Comparison of ENCODE assay signal across 8 cellular contexts in the genomic region with DNA sequence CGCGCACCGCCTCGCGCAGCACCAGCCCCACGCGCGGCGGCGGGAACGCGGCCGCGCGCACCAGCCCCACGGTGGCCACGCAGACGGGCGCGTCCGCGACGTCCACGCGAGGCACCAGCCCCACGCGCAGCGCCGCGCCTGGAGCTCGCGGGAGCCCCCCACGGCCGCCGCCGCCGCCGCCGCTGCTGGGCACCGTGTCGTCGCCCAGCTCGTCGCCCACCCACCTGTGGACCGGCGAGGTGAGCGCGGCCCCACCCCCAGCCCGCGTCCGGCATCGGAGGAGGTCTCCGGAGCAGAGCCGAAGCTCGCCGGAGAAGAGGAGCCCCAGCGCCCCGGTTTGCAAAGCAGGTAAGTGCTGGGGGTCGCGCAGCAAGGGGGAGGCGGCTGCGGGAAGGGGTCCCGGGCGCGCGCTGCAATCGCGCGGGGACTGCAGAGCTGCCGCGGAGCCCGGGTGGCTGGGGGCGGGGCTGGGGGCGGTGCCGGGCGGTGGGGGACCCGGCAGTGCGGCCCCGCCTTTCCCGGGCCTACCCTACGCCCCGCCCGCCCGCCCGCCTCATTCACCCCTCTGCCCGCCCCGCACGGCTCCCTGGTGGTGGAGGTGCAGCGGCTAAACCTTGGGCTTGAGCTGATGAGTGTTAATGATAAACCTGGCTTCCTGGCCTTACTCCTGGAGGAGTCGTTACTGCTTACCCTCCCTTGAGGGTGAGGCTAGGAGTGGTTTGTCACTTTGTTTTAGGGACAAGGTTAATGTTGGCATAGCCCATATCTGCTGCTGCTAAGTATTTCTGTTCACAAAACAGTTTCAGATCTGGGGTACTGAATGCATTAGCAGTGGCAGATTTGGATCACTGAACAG. TPM values are rescaled to one million over a fixed set of nuclear protein-coding genes. Genes with fewer than 3 reads are reported as not detected.
DNase-seq lines count a peak whose midpoint lies in the region; ATAC-seq and TF ChIP-seq lines count a peak whose summit lies in the region.

No MANE protein-coding gene starts in this region.

- H3K27ac Mint-ChIP-seq in CD4-positive, alpha-beta memory T cell, result peak overlapping the region; percentile 77 to 96 (median 92)
- H3K27ac Mint-ChIP-seq in activated CD4-positive, alpha-beta memory T cell treated with anti-CD3 and anti-CD28 coated beads, Interleukin-2, amount 10 ng/mL, durations not matched to agents 7 days and 5 days, result peak overlapping the region; percentile 79

- no peak for TF ChIP-seq CTCF in lower lobe of right lung (IDR thresholded peaks at IDR 0.05)

- no peaks in the 10 kb centered on the region for H3K36me3 ChIP-seq in CD4-positive, alpha-beta memory T cell (ENCODE audit: insufficient read depth, low read length)
- H3K36me3 ChIP-seq in duodenal mucosa (ENCODE audit: control insufficient read depth in 1 of 2, insufficient read depth in 2 of 2, low read length in 2 of 2), result no peaks in the 10 kb centered on the region
- no peaks in the 10 kb centered on the region for H3K36me3 ChIP-seq in lower lobe of right lung

- H3K27me3 Mint-ChIP-seq in CD4-positive, alpha-beta memory T cell, result no peaks in the 10 kb centered on the region
- no peaks in the 10 kb centered on the region for H3K27me3 Mint-ChIP-seq in activated CD4-positive, alpha-beta memory T cell treated with anti-CD3 and anti-CD28 coated beads, Interleukin-2, amount 10 ng/mL, durations not matched to agents 7 days and 5 days

- no peaks in the 10 kb centered on the region for H3K27me3 ChIP-seq in CD4-positive, alpha-beta memory T cell (ENCODE audit: insufficient read depth, low read length)
- no peaks in the 10 kb centered on the region for H3K27me3 ChIP-seq in duodenal mucosa (ENCODE audit: control insufficient read depth in 1 of 2, insufficient read depth in 2 of 2, low read length in 2 of 2)
- H3K27me3 ChIP-seq in lower lobe of right lung (ENCODE audit: low read depth), result no peaks in the 10 kb centered on the region

- H3K4me3 ChIP-seq in CD4-positive, alpha-beta memory T cell (ENCODE audit: low read length in 2 of 2), result peak overlapping the region; percentile 59 to 64
- H3K4me3 ChIP-seq in duodenal mucosa (ENCODE audit: low read depth in 1 of 2, low read length in 2 of 2), result peak overlapping the region; percentile 57 to 83
- H3K4me3 ChIP-seq in lower lobe of right lung, result peak overlapping the region; percentile 96

- H3K36me3 Mint-ChIP-seq in CD4-positive, alpha-beta memory T cell, result peaks cover 0 to 12% of the 10 kb centered on the region in 2 donors
- no peaks in the 10 kb centered on the region for H3K36me3 Mint-ChIP-seq in activated CD4-positive, alpha-beta memory T cell treated with anti-CD3 and anti-CD28 coated beads, Interleukin-2, amount 10 ng/mL, durations not matched to agents 7 days and 5 days (ENCODE audit: low read depth)

- POLR2A ChIA-PET in CD4-positive, alpha-beta memory T cell (lab: Charles Lee; ENCODE audit: partially characterized antibody), result interaction anchor here (0.6 to 3.1 kb wide), 20 partner anchors 8 to 1771 kb away, joined by 3 to 56 read pairs (median 8); partner anchors contain the start of genes ABI2, CARF, CLK1 and ICA1L
- POLR2A ChIA-PET in activated CD4-positive, alpha-beta memory T cell treated with anti-CD3 and anti-CD28 coated beads, Interleukin-2, amount 10 ng/mL, durations not matched to agents 7 days and 5 days (lab: Charles Lee), result interaction anchor here (1.0 to 2.6 kb wide), 9 partner anchors 8 to 1236 kb away, joined by 3 to 20 read pairs (median 6); partner anchors contain the start of genes CYP20A1, ICA1L and NBEAL1

- no peaks in the 10 kb centered on the region for H3K9me3 Mint-ChIP-seq in CD4-positive, alpha-beta memory T cell
- no peaks in the 10 kb centered on the region for H3K9me3 Mint-ChIP-seq in activated CD4-positive, alpha-beta memory T cell treated with anti-CD3 and anti-CD28 coated beads, Interleukin-2, amount 10 ng/mL, durations not matched to agents 7 days and 5 days

- no peaks in the 10 kb centered on the region for H3K9me3 ChIP-seq in CD4-positive, alpha-beta memory T cell (ENCODE audit: control insufficient read depth in 1 of 2, low read length in 2 of 2)
- no peaks in the 10 kb centered on the region for H3K9me3 ChIP-seq in duodenal mucosa (ENCODE audit: control insufficient read depth in 1 of 2, low read length in 2 of 2)
- H3K9me3 ChIP-seq in lower lobe of right lung, result no peaks in the 10 kb centered on the region

- intact Hi-C loops in CD4-positive, alpha-beta memory T cell (cut with micrococcal nuclease), result loop anchor here (2.0 to 10.0 kb wide), 8 partner anchors 65 to 1773 kb away; partner anchors contain the start of genes ABI2, CLK1, ICA1L and NOP58
- intact Hi-C loops in lower lobe of right lung (cut with DNase I), result no loop called here

- H3K4me3 Mint-ChIP-seq in CD4-positive, alpha-beta memory T cell, result peak overlapping the region; percentile 85 to 98 (median 94)
- peak overlapping the region; percentile 92 for H3K4me3 Mint-ChIP-seq in activated CD4-positive, alpha-beta memory T cell treated with anti-CD3 and anti-CD28 coated beads, Interleukin-2, amount 10 ng/mL, durations not matched to agents 7 days and 5 days

- H3K9ac ChIP-seq in duodenal mucosa (ENCODE audit: low read depth in 1 of 2, low read length in 2 of 2), result peak overlapping the region; percentile 56 to 62

- CTCF ChIA-PET in CD4-positive, alpha-beta memory T cell (lab: Charles Lee; ENCODE audit: partially characterized antibody), result interaction anchor here (0.9 to 3.2 kb wide), 4 partner anchors 12 to 235 kb away, joined by 3 to 23 read pairs (median 4); no protein-coding TSS in a partner anchor
- CTCF ChIA-PET in activated CD4-positive, alpha-beta memory T cell treated with anti-CD3 and anti-CD28 coated beads, Interleukin-2, amount 10 ng/mL, durations not matched to agents 7 days and 5 days (lab: Charles Lee), result interaction anchor here (0.9 to 1.8 kb wide), 4 partner anchors 11 to 603 kb away, joined by 3 to 4 read pairs (median 4); partner anchors contain the start of gene CYP20A1

- peaks cover 58% of the 10 kb centered on the region for H3K4me1 ChIP-seq in CD4-positive, alpha-beta memory T cell (ENCODE audit: insufficient read depth, low read length)
- H3K4me1 ChIP-seq in duodenal mucosa (ENCODE audit: control insufficient read depth in 1 of 2, insufficient read depth in 2 of 2, low read length in 2 of 2) (peaks cover 11 to 13% of the 10 kb centered on the region in 2 donors), lower lobe of right lung (peaks cover 27% of the 10 kb centered on the region)

- ATAC-seq in GM19395 (IDR thresholded peaks at IDR 0.05; ENCODE audit: unreplicated experiment) (peak; percentile 70), HG03520 (IDR thresholded peaks at IDR 0.05; ENCODE audit: unreplicated experiment) (peak; percentile 56), lower lobe of right lung (peak; percentile 83 to 86)

- DNase-seq in CD4-positive, alpha-beta memory T cell, result peak; percentile 77 to 84 (median 78)
- DNase-seq in NCI-H69 (lab: John Stamatoyannopoulos, UW), result peak; percentile 88
- DNase-seq in activated CD4-positive, alpha-beta memory T cell treated with anti-CD3 and anti-CD28 coated beads, Interleukin-2, amount 10 ng/mL, durations not matched to agents 7 days and 5 days, result peak; percentile 84
- peak; percentile 87 for DNase-seq in lower lobe of right lung
- peak; percentile 61 to 88 (median 75) for DNase-seq in stimulated activated CD4-positive, alpha-beta T cell treated with anti-CD3 and anti-CD28 coated beads, TNF-alpha, amount 100 ng/mL, for 48 hours (ENCODE audit: low read depth in 3 of 3)

- H3K4me1 Mint-ChIP-seq in CD4-positive, alpha-beta memory T cell, result peaks cover 38 to 55% (median 48%) of the 10 kb centered on the region in 4 donors
- H3K4me1 Mint-ChIP-seq in activated CD4-positive, alpha-beta memory T cell treated with anti-CD3 and anti-CD28 coated beads, Interleukin-2, amount 10 ng/mL, durations not matched to agents 7 days and 5 days, result peaks cover 42% of the 10 kb centered on the region

- H3K27ac ChIP-seq in CD4-positive, alpha-beta memory T cell (ENCODE audit: low read depth, low read length), result peak overlapping the region; percentile 66
- H3K27ac ChIP-seq in duodenal mucosa (ENCODE audit: low read depth, low read length), result peak overlapping the region; percentile 92
- H3K27ac ChIP-seq in lower lobe of right lung, result peak overlapping the region; percentile 95

RNA-seq across cellular contexts. Expression of gene FAM117B, which starts 0.9 kb away (rescaled TPM):
- 10 to 100 TPM; 26.2 to 27.1 TPM for total RNA-seq in CD4-positive, alpha-beta memory T cell
- 10 to 100 TPM in 1 of 2 donors, 1 to 10 TPM in 1; 4.8 to 11.9 TPM for polyA plus RNA-seq in CD4-positive, alpha-beta memory T cell
- 1 to 10 TPM; 4.3 to 5.2 TPM for total RNA-seq in activated CD4-positive, alpha-beta memory T cell treated with anti-CD3 and anti-CD28 coated beads, Interleukin-2, amount 10 ng/mL, durations not matched to agents 7 days and 5 days
- total RNA-seq in lower lobe of right lung, result 13.1 TPM

Comparison
In these comparisons a context has a peak if more than half of its experiments do, and no peak if none do; other contexts are left out.
1. Peak in every context shown above with its lines: DNase-seq, ATAC-seq, H3K4me3 ChIP-seq and H3K27ac ChIP-seq.